Comparison of ENCODE assay signal across 8 cellular contexts in genomic region chr4:139553751-139554670, GRCh38. TPM values are rescaled to one million over a fixed set of nuclear protein-coding genes. Genes with fewer than 3 reads are reported as not detected.
DNase-seq lines count a peak whose midpoint lies in the region; ATAC-seq and TF ChIP-seq lines count a peak whose summit lies in the region.

No MANE protein-coding gene starts in this region.

- TF ChIP-seq POLR2A in vagina (IDR thresholded peaks at IDR 0.05) = no peak

- DNase-seq in left ventricle myocardium inferior (no peak), left ventricle myocardium superior (no peak), MCF 10A (ENCODE audit: unreplicated experiment) (no peak), vagina (ENCODE audit: extremely low spot score in 2 of 2) (no peak), NCI-H2107 treated with DMSO at 0.1 percent for 48 hours (lab: John Stamatoyannopoulos, UW; ENCODE audit: unreplicated experiment) (no peak), NCI-H187 treated with DMSO at 0.1 percent for 48 hours (lab: John Stamatoyannopoulos, UW) (no peak)

- TF ChIP-seq CTCF in left ventricle myocardium inferior (IDR thresholded peaks at IDR 0.05; ENCODE audit: borderline replicate concordance) (no peak), MCF 10A (IDR thresholded peaks at IDR 0.05; ENCODE audit: unreplicated experiment) (no peak), vagina (IDR thresholded peaks at IDR 0.05) (no peak)

- H3K36me3 ChIP-seq in left ventricle myocardium inferior (no peaks in the 10 kb centered on the region), muscle layer of colon (ENCODE audit: insufficient read depth, low read length) (no peaks in the 10 kb centered on the region), vagina (no peaks in the 10 kb centered on the region)

- H3K4me3 ChIP-seq in left ventricle myocardium inferior (peak overlapping the region; percentile 92), muscle layer of colon (ENCODE audit: low read depth in 1 of 2, low read length in 2 of 2) (peak overlapping the region; percentile 82 to 98), vagina (peak overlapping the region; percentile 66 to 77)

- H3K27me3 ChIP-seq in left ventricle myocardium inferior (ENCODE audit: low read depth) (no peaks in the 10 kb centered on the region), muscle layer of colon (ENCODE audit: control insufficient read depth in 1 of 2, insufficient read depth in 2 of 2, low read length in 2 of 2) (no peaks in the 10 kb centered on the region), vagina (no peaks in the 10 kb centered on the region)

- H3K9me3 ChIP-seq in left ventricle myocardium inferior (replicated peaks) (no peaks in the 10 kb centered on the region), muscle layer of colon (ENCODE audit: low read length) (no peaks in the 10 kb centered on the region), vagina (no peaks in the 10 kb centered on the region)

- no peak for ATAC-seq in left ventricle myocardium superior
- ATAC-seq in HG03520 (IDR thresholded peaks at IDR 0.05; ENCODE audit: unreplicated experiment) = no peak

- peak overlapping the region; percentile 82 for H3K4me3 Mint-ChIP-seq in MCF 10A (ENCODE audit: unreplicated experiment)

- peaks cover 31% of the 10 kb centered on the region for H3K4me1 Mint-ChIP-seq in MCF 10A (ENCODE audit: insufficient read depth, unreplicated experiment)

- H3K4me1 ChIP-seq in left ventricle myocardium inferior = peaks cover 88% of the 10 kb centered on the region
- H3K4me1 ChIP-seq in muscle layer of colon (ENCODE audit: insufficient read depth, low read length) = peaks cover 65% of the 10 kb centered on the region
- H3K4me1 ChIP-seq in vagina = peaks cover 57% of the 10 kb centered on the region

- intact Hi-C loops in left ventricle myocardium inferior (cut with micrococcal nuclease) (no loop called here), left ventricle myocardium superior (cut with micrococcal nuclease) (no loop called here), MCF 10A (cut with micrococcal nuclease) (loop anchor here (10.0 kb wide), 1 partner anchor 99 kb away; the partner anchor contains the start of gene RAB33B), vagina (cut with DNase I) (no loop called here)

- no TSS peak for BruUV-seq in MCF 10A (replicated peaks; lab: Mats Ljungman, UMichigan)

- H3K36me3 Mint-ChIP-seq in MCF 10A (ENCODE audit: insufficient read depth, unreplicated experiment) = peaks cover 13% of the 10 kb centered on the region

- peak overlapping the region; percentile 73 for H3K27ac Mint-ChIP-seq in MCF 10A (ENCODE audit: low read depth, unreplicated experiment)

- no peaks in the 10 kb centered on the region for H3K9me3 Mint-ChIP-seq in MCF 10A (ENCODE audit: unreplicated experiment)

- H3K27ac ChIP-seq in left ventricle myocardium inferior (replicated peaks) = peak overlapping the region; percentile 97
- H3K27ac ChIP-seq in muscle layer of colon (ENCODE audit: low read depth, low read length) = peak overlapping the region; percentile 54
- H3K27ac ChIP-seq in vagina = peak overlapping the region; percentile 98

- H3K9ac ChIP-seq in muscle layer of colon (ENCODE audit: low read length) = peak overlapping the region; percentile 66

- CTCF ChIA-PET in MCF 10A (lab: Yijun Ruan, JAX) = interaction anchor here (0.5 to 2.0 kb wide), 13 partner anchors 13 to 374 kb away, joined by 3 to 11 read pairs (median 4); no protein-coding TSS in a partner anchor

- no peaks in the 10 kb centered on the region for H3K27me3 Mint-ChIP-seq in MCF 10A (ENCODE audit: insufficient read depth, unreplicated experiment)

- POLR2A ChIA-PET in MCF 10A (lab: Yijun Ruan, JAX) = interaction anchor here (0.6 to 6.8 kb wide), 27 partner anchors 8 to 597 kb away, joined by 3 to 72 read pairs (median 4); partner anchors contain the start of genes ELF2, MGST2, NAA15 and NOCT

RNA-seq across cellular contexts. Expression of gene SETD7, which starts 2.0 kb away (rescaled TPM):
- total RNA-seq in left ventricle myocardium inferior (50.7 TPM), left ventricle myocardium superior (50.0 TPM), MCF 10A (2022) (60.4 and 66.9 TPM in 2 replicates), vagina (51.8 TPM)
